In genomic region chr1:26960625-26960966, GRCh38 we compare ENCODE assay signal across 1 cellular context.
TF ChIP-seq lines count a peak whose summit lies in the region.

No MANE protein-coding gene starts in this region.

TF ChIP-seq in IMR-90, 13 proteins besides CTCF, POLR2A, EP300 and RAD21:
- TF ChIP-seq MAFK (IDR thresholded peaks at IDR 0.05; ENCODE audit: low read depth, low read length) (no peak), RCOR1 (IDR thresholded peaks at IDR 0.05; ENCODE audit: insufficient replicate concordance, low read length) (no peak), CHD1 (IDR thresholded peaks at IDR 0.05; ENCODE audit: low read depth, low read length) (no peak), ELK1 (IDR thresholded peaks at IDR 0.05; ENCODE audit: borderline replicate concordance, low read depth, low read length) (no peak), CEBPB (IDR thresholded peaks at IDR 0.05; ENCODE audit: low read depth, low read length) (no peak), USF2 (IDR thresholded peaks at IDR 0.05; ENCODE audit: low read depth, low read length) (no peak), MXI1 (IDR thresholded peaks at IDR 0.05; ENCODE audit: borderline replicate concordance, low read depth, low read length) (no peak), RFX5 (IDR thresholded peaks at IDR 0.05; ENCODE audit: low read depth, low read length) (no peak), FOS (IDR thresholded peaks at IDR 0.05; ENCODE audit: low read depth, low read length) (no peak), NFE2L2 (IDR thresholded peaks at IDR 0.05; ENCODE audit: low read depth, low read length) (no peak)
